8 cellular contexts compared by ENCODE assay signal in genomic region chrX:103464071-103464773, GRCh38.
DNase-seq lines count a peak whose midpoint lies in the region; ATAC-seq and TF ChIP-seq lines count a peak whose summit lies in the region.

No MANE protein-coding gene starts in this region.

- H3K36me3 Mint-ChIP-seq in activated naive CD4-positive, alpha-beta T cell treated with anti-CD3 and anti-CD28 coated beads, Interleukin-2, amount 50 U/mL, for 24 hours = no peaks in the 10 kb centered on the region

- peaks cover 44% of the 10 kb centered on the region for H3K4me1 Mint-ChIP-seq in activated naive CD4-positive, alpha-beta T cell treated with anti-CD3 and anti-CD28 coated beads, Interleukin-2, amount 50 U/mL, for 24 hours

- no peak for TF ChIP-seq POLR2A in GM18505 (IDR thresholded peaks at IDR 0.05; ENCODE audit: borderline replicate concordance, extremely low read depth, insufficient read depth, insufficient read length)

- ATAC-seq in GM18505 (IDR thresholded peaks at IDR 0.05; ENCODE audit: unreplicated experiment) = peak; percentile 61
- peak; percentile 67 for ATAC-seq in HG02884 (IDR thresholded peaks at IDR 0.05; ENCODE audit: unreplicated experiment)

- intact Hi-C loops in head of caudate nucleus (cut with DNase I) = loop anchor here (5.0 to 10.0 kb wide), 2 partner anchors 119 to 252 kb away; no protein-coding TSS in a partner anchor

- DNase-seq in Ammon's horn (ENCODE audit: low spot score) (peak; percentile 34), NCI-H2227 (lab: John Stamatoyannopoulos, UW; ENCODE audit: unreplicated experiment) (peak; percentile 28), head of caudate nucleus (peak in 31 of 42 donors; percentile 3 to 58 (median 29)), putamen (ENCODE audit: low spot score) (peak; percentile 6), HK-2 (ENCODE audit: unreplicated experiment) (no peak)

- no peaks in the 10 kb centered on the region for H3K9me3 Mint-ChIP-seq in activated naive CD4-positive, alpha-beta T cell treated with anti-CD3 and anti-CD28 coated beads, Interleukin-2, amount 50 U/mL, for 24 hours

- H3K27ac Mint-ChIP-seq in activated naive CD4-positive, alpha-beta T cell treated with anti-CD3 and anti-CD28 coated beads, Interleukin-2, amount 50 U/mL, for 24 hours = peak overlapping the region; percentile 69

- no peaks in the 10 kb centered on the region for H3K27me3 Mint-ChIP-seq in activated naive CD4-positive, alpha-beta T cell treated with anti-CD3 and anti-CD28 coated beads, Interleukin-2, amount 50 U/mL, for 24 hours

- peak overlapping the region; percentile 95 for H3K4me3 Mint-ChIP-seq in activated naive CD4-positive, alpha-beta T cell treated with anti-CD3 and anti-CD28 coated beads, Interleukin-2, amount 50 U/mL, for 24 hours
